Comparison of ENCODE assay signal across 8 cellular contexts in the genomic region with DNA sequence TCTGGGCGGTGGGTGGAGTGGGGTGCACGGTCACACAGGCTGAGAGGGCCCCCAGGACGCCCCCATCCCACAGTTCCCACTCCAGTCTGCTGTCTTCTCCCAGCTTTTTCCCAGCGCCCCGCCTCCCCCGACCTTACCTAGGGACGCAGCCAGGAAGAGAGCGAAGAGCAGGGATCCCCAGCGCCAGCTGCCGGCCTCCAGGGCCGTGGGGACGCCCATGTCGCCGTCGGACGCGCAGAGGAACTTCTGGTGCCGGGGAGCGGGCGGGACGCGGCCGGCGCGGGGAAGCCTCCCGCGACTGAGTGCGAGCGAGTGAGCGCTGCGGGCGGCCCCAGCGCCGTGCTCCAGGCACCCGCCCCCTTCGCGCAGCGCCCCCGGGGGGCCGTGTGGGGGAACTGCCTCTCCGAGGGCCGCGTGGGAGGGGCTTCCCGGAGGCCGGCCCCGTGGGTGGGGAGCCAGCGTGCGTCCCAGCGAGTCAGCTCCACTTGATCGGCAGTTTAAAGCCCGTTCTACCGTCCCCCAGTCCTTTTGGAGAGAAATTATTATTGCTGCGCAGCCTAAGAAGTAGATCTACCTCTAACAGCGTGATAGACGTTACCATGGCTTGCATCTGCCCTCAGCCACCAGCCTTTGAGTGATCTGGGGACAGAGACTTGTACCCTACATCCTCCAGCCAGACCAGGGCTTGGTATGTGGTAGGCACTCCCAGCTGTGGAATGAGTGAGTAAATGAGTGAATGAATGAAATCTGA. TPM values are rescaled to one million over a fixed set of nuclear protein-coding genes. Genes with fewer than 3 reads are reported as not detected.
A peak's percentile ranks its signal among the peaks of the same experiment; 100 is the strongest.
DNase-seq lines count a peak whose midpoint lies in the region; ATAC-seq and TF ChIP-seq lines count a peak whose summit lies in the region.

Gene VSIR (minus strand): TSS at position 300 of the 751 bp plus-strand sequence. CDS start 81 bp downstream, at position 219.

- H3K9me3 Mint-ChIP-seq in CD14-positive monocyte (peaks cover 0 to 5% (median 0%) of the 10 kb centered on the region in 7 donors), neural crest cell (no peaks in the 10 kb centered on the region)

- DNase-seq in CD14-positive monocyte (ENCODE audit: low spot score): peak; percentile 87
- peak; percentile 42 for DNase-seq in HS-27A (ENCODE audit: low read depth)
- DNase-seq in RWPE1 (ENCODE audit: low spot score): peak; percentile 93
- peak; percentile 88 for DNase-seq in activated gamma-delta T cell (lab: John Stamatoyannopoulos, UW)
- peak; percentile 81 for DNase-seq in fibroblast of villous mesenchyme (ENCODE audit: low read depth)
- DNase-seq in neural crest cell (ENCODE audit: low read depth, low spot score): peak; percentile 80
- DNase-seq in stromal cell of bone marrow (ENCODE audit: low read depth): peak; percentile 63

- peaks cover 0 to 5% (median 2%) of the 10 kb centered on the region in 3 donors for H3K27me3 Mint-ChIP-seq in CD14-positive monocyte (ENCODE audit: low read depth in 3 of 3)
- peaks cover 9% of the 10 kb centered on the region for H3K27me3 Mint-ChIP-seq in neural crest cell (ENCODE audit: low read depth)

- H3K36me3 Mint-ChIP-seq in CD14-positive monocyte: peaks cover 32 to 47% of the 10 kb centered on the region in 2 donors
- no peaks in the 10 kb centered on the region for H3K36me3 Mint-ChIP-seq in neural crest cell (ENCODE audit: low read depth)

- H3K4me3 Mint-ChIP-seq in CD14-positive monocyte: peak within 1 kb of the TSS; percentile 97 to 99
- no peak within 1 kb of the TSS for H3K4me3 Mint-ChIP-seq in neural crest cell

- CTCF ChIA-PET in RWPE1 (lab: Yijun Ruan, JAX): interaction anchor here (0.6 to 2.6 kb wide), 19 partner anchors 9 to 203 kb away, joined by 3 to 20 read pairs (median 6); no protein-coding TSS in a partner anchor

- H3K27ac Mint-ChIP-seq in CD14-positive monocyte: peak within 1 kb of the TSS; percentile 96 to 98 (median 98)
- H3K27ac Mint-ChIP-seq in neural crest cell (ENCODE audit: unreplicated experiment): no peak within 1 kb of the TSS

- ATAC-seq in GM19351 (IDR thresholded peaks at IDR 0.05; ENCODE audit: unreplicated experiment): peak; percentile 68

- peak within 1 kb of the TSS; percentile 80 for H3K4me3 ChIP-seq in fibroblast of villous mesenchyme (ENCODE audit: low read depth, low read length)

- peaks cover 76% of the 10 kb centered on the region for H3K4me1 Mint-ChIP-seq in CD14-positive monocyte
- H3K4me1 Mint-ChIP-seq in neural crest cell: peaks cover 9% of the 10 kb centered on the region

- peak within 1 kb of the TSS; percentile 82 for H3K27ac ChIP-seq in RWPE1

- peak; percentile 92 for TF ChIP-seq CTCF in CD14-positive monocyte (IDR thresholded peaks at IDR 0.05)
- peak; percentile 93 for TF ChIP-seq CTCF in RWPE1 (conservative IDR thresholded peaks at IDR 0.05; ENCODE audit: low read depth)
- TF ChIP-seq CTCF in fibroblast of villous mesenchyme (IDR thresholded peaks at IDR 0.05; ENCODE audit: insufficient read depth, low read depth, low read length): peak; percentile 83
- peak; percentile 89 for TF ChIP-seq CTCF in neural crest cell (conservative IDR thresholded peaks at IDR 0.05)

- POLR2A ChIA-PET in RWPE1 (lab: Yijun Ruan, JAX; ENCODE audit: low non-redundant PET): interaction anchor here (0.6 to 2.1 kb wide), 5 partner anchors 9 to 467 kb away, joined by 3 to 9 read pairs (median 4); partner anchors contain the start of gene PSAP

- intact Hi-C loops in CD14-positive monocyte (cut with micrococcal nuclease): loop anchor here (2.0 to 10.0 kb wide), 4 partner anchors 23 to 399 kb away; no protein-coding TSS in a partner anchor

RNA-seq across cellular contexts. Expression of gene VSIR, which starts in this region (rescaled TPM):
- polyA plus RNA-seq in CD14-positive monocyte: 1,000 to 10,000 TPM in 1 of 2 donors, 100 to 1,000 TPM in 1; 801 to 1,133 TPM
- total RNA-seq in fibroblast of villous mesenchyme (26.1 and 57.4 TPM in 2 replicates), neural crest cell (not detected in 2 replicates)

Comparison
In these comparisons a context has a peak if more than half of its experiments do, and no peak if none do; other contexts are left out.
1. Peak in every context shown above with its lines: DNase-seq, ATAC-seq, H3K4me3 ChIP-seq and H3K27ac ChIP-seq.
2. RNA of gene VSIR (total RNA-seq): 26.1 to 57.4 TPM in fibroblast of villous mesenchyme; not detected in neural crest cell; every median in the first group is over 10 times any median in the second.
3. Peak in DNase-seq in neural crest cell; RNA of the gene not detected or under 1 TPM.
4. DNase-seq: peak in every context shown above with its lines; median percentile 93 in RWPE1; 88 in activated gamma-delta T cell; 87 in CD14-positive monocyte; 81 in fibroblast of villous mesenchyme; 80 in neural crest cell; 63 in stromal cell of bone marrow; 42 in HS-27A.